ENCODE assay signal across 19 cellular contexts in the genomic region with DNA sequence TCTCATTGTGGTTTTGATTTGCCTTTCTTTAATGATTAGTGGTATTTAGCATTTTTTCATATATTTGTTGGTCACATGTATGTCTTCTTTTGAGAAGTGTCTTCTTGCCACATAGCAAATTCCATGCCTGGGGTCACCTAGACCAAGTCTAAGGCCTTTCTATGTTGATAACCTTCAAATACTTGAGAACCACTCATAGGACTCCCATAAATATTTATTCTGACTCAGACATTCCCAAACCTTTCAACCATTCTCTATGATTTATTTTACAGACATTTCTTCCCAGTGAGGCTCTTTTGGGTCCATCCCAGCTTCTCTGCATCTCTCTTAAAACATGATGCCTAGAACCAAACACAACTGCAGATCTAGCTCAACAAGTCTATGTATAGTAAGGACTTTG.
DNase-seq lines count a peak whose midpoint lies in the region; ATAC-seq, FAIRE-seq and TF ChIP-seq lines count a peak whose summit lies in the region.
"Had no signal": no experiment of that assay in that cellular context is flagged by ENCODE, and none has a peak within 500 bp of the region (broad histone marks: within the 10 kb centered on the region; RNA-seq: fewer than 3 reads in every experiment).

No MANE protein-coding gene starts in this region.

- DNase-seq in AG04450 (ENCODE audit: low read depth, low spot score), result peak; percentile 73
- DNase-seq in GM23248, result peak; percentile 62
- DNase-seq in astrocyte (ENCODE audit: low read depth), result peak; percentile 91
- peak; percentile 41 for DNase-seq in kidney tubule cell (ENCODE audit: low spot score)
- no peak for DNase-seq in KG1 (lab: John Stamatoyannopoulos, UW)
- no peak for DNase-seq in NCI-H2171 (lab: John Stamatoyannopoulos, UW)
- DNase-seq in Caco-2, result no peak
- DNase-seq: activated CD8-positive, alpha-beta T cell treated with anti-CD3 and anti-CD28 coated beads, Interleukin-2, amount 10 ng/mL, durations not matched to agents 7 days and 5 days; activated naive CD4-positive, alpha-beta T cell treated with anti-CD3 and anti-CD28 coated beads, Interleukin-2, amount 10 ng/mL, durations not matched to agents 7 days and 5 days; activated T-cell treated with anti-CD3 and anti-CD28 coated beads, Interleukin-2, amount 50 U/mL, for 24 hours; foreskin melanocyte; left cardiac atrium; midbrain; NCI-H146; NCI-H748 treated with DMSO at 0.1 percent for 48 hours; SJCRH30; stimulated activated CD4-positive, alpha-beta T cell treated with anti-CD3 and anti-CD28 coated beads, Interleukin-4, amount 100 ng/mL, for 24 hours had no signal

- no peaks in the 10 kb centered on the region for H3K36me3 Mint-ChIP-seq in astrocyte (ENCODE audit: low read depth, unreplicated experiment)
- no peaks in the 10 kb centered on the region for H3K36me3 Mint-ChIP-seq in Caco-2 (ENCODE audit: insufficient read depth, unreplicated experiment)
- H3K36me3 Mint-ChIP-seq: activated naive CD4-positive, alpha-beta T cell treated with anti-CD3 and anti-CD28 coated beads, Interleukin-2, amount 10 ng/mL, durations not matched to agents 7 days and 5 days had no signal

- H3K9ac ChIP-seq in GM23248, result no peak overlapping the region
- H3K9ac ChIP-seq in astrocyte (ENCODE audit: low read length), result no peak overlapping the region

- H3K4me1 ChIP-seq in GM23248 (ENCODE audit: insufficient read depth) (peaks cover 65% of the 10 kb centered on the region), astrocyte (ENCODE audit: insufficient read depth, low read length) (no peaks in the 10 kb centered on the region), Caco-2 (no peaks in the 10 kb centered on the region)
- H3K4me1 ChIP-seq: SJCRH30 had no signal

- H3K9me3 ChIP-seq in AG04450 (ENCODE audit: control insufficient read depth, insufficient read depth, low read length) (peaks cover 5% of the 10 kb centered on the region; the same call in 1 of the 2 replicates), GM23248 (ENCODE audit: low read depth) (no peaks in the 10 kb centered on the region), astrocyte (ENCODE audit: insufficient read depth, low read depth, low read length) (no peaks in the 10 kb centered on the region), Caco-2 (no peaks in the 10 kb centered on the region)
- H3K9me3 ChIP-seq: SJCRH30 had no signal

- no peak overlapping the region for H3K27ac Mint-ChIP-seq in astrocyte (ENCODE audit: unreplicated experiment)
- H3K27ac Mint-ChIP-seq in Caco-2 (ENCODE audit: unreplicated experiment), result no peak overlapping the region
- H3K27ac Mint-ChIP-seq: activated CD8-positive, alpha-beta T cell treated with anti-CD3 and anti-CD28 coated beads, Interleukin-2, amount 10 ng/mL, durations not matched to agents 7 days and 5 days; activated naive CD4-positive, alpha-beta T cell treated with anti-CD3 and anti-CD28 coated beads, Interleukin-2, amount 10 ng/mL, durations not matched to agents 7 days and 5 days; activated T-cell treated with anti-CD3 and anti-CD28 coated beads, Interleukin-2, amount 50 U/mL, for 24 hours had no signal

- H3K4me2 ChIP-seq in GM23248 (ENCODE audit: unreplicated experiment), result no peak overlapping the region
- H3K4me2 ChIP-seq in astrocyte (ENCODE audit: low read length), result no peak overlapping the region

- H3K4me3 Mint-ChIP-seq in astrocyte (ENCODE audit: unreplicated experiment) (no peak overlapping the region), Caco-2 (ENCODE audit: unreplicated experiment) (no peak overlapping the region)
- H3K4me3 Mint-ChIP-seq: activated CD8-positive, alpha-beta T cell treated with anti-CD3 and anti-CD28 coated beads, Interleukin-2, amount 10 ng/mL, durations not matched to agents 7 days and 5 days; activated naive CD4-positive, alpha-beta T cell treated with anti-CD3 and anti-CD28 coated beads, Interleukin-2, amount 10 ng/mL, durations not matched to agents 7 days and 5 days; activated T-cell treated with anti-CD3 and anti-CD28 coated beads, Interleukin-2, amount 50 U/mL, for 24 hours; neural crest cell had no signal

- H3K27me3 Mint-ChIP-seq in astrocyte (ENCODE audit: low read depth, unreplicated experiment) (peaks cover 2% of the 10 kb centered on the region), Caco-2 (ENCODE audit: insufficient read depth, unreplicated experiment) (no peaks in the 10 kb centered on the region)
- H3K27me3 Mint-ChIP-seq: activated naive CD4-positive, alpha-beta T cell treated with anti-CD3 and anti-CD28 coated beads, Interleukin-2, amount 10 ng/mL, durations not matched to agents 7 days and 5 days had no signal

- no peaks in the 10 kb centered on the region for H3K79me2 ChIP-seq in GM23248 (ENCODE audit: insufficient read depth)
- no peaks in the 10 kb centered on the region for H3K79me2 ChIP-seq in astrocyte (ENCODE audit: insufficient read depth, low read length)

- no peaks in the 10 kb centered on the region for H3K9me3 Mint-ChIP-seq in astrocyte (ENCODE audit: unreplicated experiment)
- H3K9me3 Mint-ChIP-seq in Caco-2 (ENCODE audit: unreplicated experiment), result no peaks in the 10 kb centered on the region
- H3K9me3 Mint-ChIP-seq: activated naive CD4-positive, alpha-beta T cell treated with anti-CD3 and anti-CD28 coated beads, Interleukin-2, amount 10 ng/mL, durations not matched to agents 7 days and 5 days; activated T-cell treated with anti-CD3 and anti-CD28 coated beads, Interleukin-2, amount 50 U/mL, for 24 hours had no signal

- ATAC-seq in GM21381 (IDR thresholded peaks at IDR 0.05; ENCODE audit: unreplicated experiment), result no peak
- ATAC-seq: activated CD8-positive, alpha-beta T cell treated with anti-CD3 and anti-CD28 coated beads, Interleukin-2, amount 10 ng/mL, durations not matched to agents 7 days and 5 days; left cardiac atrium had no signal

- H3K4me1 Mint-ChIP-seq in astrocyte (ENCODE audit: low read depth, unreplicated experiment), result no peaks in the 10 kb centered on the region
- H3K4me1 Mint-ChIP-seq in Caco-2 (ENCODE audit: low read depth, unreplicated experiment), result no peaks in the 10 kb centered on the region
- H3K4me1 Mint-ChIP-seq: neural crest cell had no signal

- no peaks in the 10 kb centered on the region for H3K27me3 ChIP-seq in AG04450 (ENCODE audit: control insufficient read depth, insufficient read depth, low read length)
- no peaks in the 10 kb centered on the region for H3K27me3 ChIP-seq in GM23248 (replicated peaks; ENCODE audit: insufficient read depth)
- H3K27me3 ChIP-seq in astrocyte (ENCODE audit: insufficient read depth, low read length), result no peaks in the 10 kb centered on the region
- no peaks in the 10 kb centered on the region for H3K27me3 ChIP-seq in Caco-2 (replicated peaks; ENCODE audit: control insufficient read depth, insufficient read depth, low read length)
- H3K27me3 ChIP-seq: SJCRH30 had no signal

- H3K4me3 ChIP-seq in AG04450 (ENCODE audit: low read depth, low read length) (no peak overlapping the region), GM23248 (no peak overlapping the region), astrocyte (ENCODE audit: insufficient read depth, low read depth, low read length) (no peak overlapping the region), Caco-2 (ENCODE audit: low read depth, low read length) (no peak overlapping the region)
- H3K4me3 ChIP-seq: SJCRH30 had no signal

- intact Hi-C loops in Caco-2 (cut with micrococcal nuclease; ENCODE audit: unreplicated experiment), result loop anchor here (5.0 kb wide), 1 partner anchor 1188 kb away; no protein-coding TSS in a partner anchor

- peak; percentile 78 for FAIRE-seq in astrocyte (lab: Jason Lieb, UNC)

- CTCF ChIA-PET in AG04450 (lab: Charles Lee) (interaction anchor here (0.6 to 4.4 kb wide), 2 partner anchors 46 to 186 kb away, joined by 4 to 25 read pairs; no protein-coding TSS in a partner anchor), Caco-2 (lab: Charles Lee) (interaction anchor here (0.5 kb wide), 1 partner anchor 863 kb away, joined by 3 read pairs; no protein-coding TSS in a partner anchor)

- no peak overlapping the region for H3K27ac ChIP-seq in AG04450 (ENCODE audit: low read depth, low read length)
- H3K27ac ChIP-seq in GM23248, result peak overlapping the region; percentile 91
- H3K27ac ChIP-seq in astrocyte (ENCODE audit: low read depth, low read length), result no peak overlapping the region
- H3K27ac ChIP-seq: SJCRH30 had no signal

- H3K9me2 ChIP-seq in GM23248 (ENCODE audit: insufficient read depth), result no peaks in the 10 kb centered on the region

- TF ChIP-seq CTCF in AG04450 (IDR thresholded peaks at IDR 0.05; ENCODE audit: low read depth, low read length) (no peak), astrocyte (IDR thresholded peaks at IDR 0.05; ENCODE audit: insufficient read depth, low read depth, low read length) (no peak), Caco-2 (IDR thresholded peaks at IDR 0.05; ENCODE audit: insufficient read depth in 1 of 2, low read depth in 1 of 2, low read length in 1 of 2, severe bottlenecking in 1 of 2, unreplicated experiment in 1 of 2) (no peak)

- H3F3A ChIP-seq in GM23248 (ENCODE audit: insufficient read depth), result peaks cover 62% of the 10 kb centered on the region

- no peak overlapping the region for H2AFZ ChIP-seq in GM23248
- no peak overlapping the region for H2AFZ ChIP-seq in astrocyte (ENCODE audit: low read depth, low read length)

- H4K20me1 ChIP-seq in GM23248 (ENCODE audit: insufficient read depth) (no peaks in the 10 kb centered on the region), astrocyte (ENCODE audit: insufficient read depth, low read length) (no peaks in the 10 kb centered on the region)

- no TSS peak for BruUV-seq in Caco-2 (replicated peaks; lab: Mats Ljungman, UMichigan)

- H3K36me3 ChIP-seq in GM23248 (ENCODE audit: low read depth) (no peaks in the 10 kb centered on the region), astrocyte (ENCODE audit: insufficient read depth, low read length) (no peaks in the 10 kb centered on the region), Caco-2 (ENCODE audit: control insufficient read depth, insufficient read depth, low read length) (no peaks in the 10 kb centered on the region)
- H3K36me3 ChIP-seq: SJCRH30 had no signal

- POLR2A ChIA-PET in AG04450 (lab: Yijun Ruan, JAX) (interaction anchor here (0.6 to 1.0 kb wide), 2 partner anchors 194 to 627 kb away, joined by 3 to 13 read pairs; a partner anchor contains a TSS), Caco-2 (lab: Charles Lee) (no interaction called here)

- in situ Hi-C loops in GM23248 (cut with MboI), result no loop called here

Comparison
In these comparisons a context has a peak if more than half of its experiments do, and no peak if none do; other contexts are left out.
1. DNase-seq: peak in AG04450 (single experiment), GM23248 (single experiment), astrocyte (single experiment) and kidney tubule cell (single experiment); none in KG1 (single experiment), NCI-H2171 (single experiment) and Caco-2 (0 of 2).